ENCODE assay signal across 8 cellular contexts in the genomic region with DNA sequence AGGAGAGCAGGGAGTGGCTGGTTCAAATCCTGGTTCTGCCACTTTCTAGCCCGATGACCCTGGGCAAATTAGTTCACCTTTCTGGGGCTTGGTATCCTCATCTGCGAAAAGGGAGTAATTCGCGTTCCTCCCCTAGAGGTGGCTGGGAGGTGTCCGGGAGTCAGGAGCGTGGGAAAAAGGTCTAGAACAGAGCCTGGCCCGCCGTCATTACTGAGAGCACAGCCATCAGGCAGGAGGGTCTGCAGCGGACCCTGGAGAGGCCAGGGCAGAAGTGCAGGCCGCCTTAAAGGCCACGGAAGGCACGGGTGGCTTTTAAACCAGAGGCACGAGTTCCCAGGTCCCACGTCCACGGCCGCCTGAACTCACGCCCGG. TPM values are rescaled to one million over a fixed set of nuclear protein-coding genes. Genes with fewer than 3 reads are reported as not detected.
DNase-seq lines count a peak whose midpoint lies in the region; ATAC-seq and TF ChIP-seq lines count a peak whose summit lies in the region.

No MANE protein-coding gene starts in this region.

- peak overlapping the region; percentile 91 for H3K27ac Mint-ChIP-seq in CD4-positive, alpha-beta T cell

- peak overlapping the region; percentile 95 for H3K9ac ChIP-seq in NT2/D1 (ENCODE audit: insufficient read length, low read depth)
- H3K9ac ChIP-seq in endocrine pancreas (ENCODE audit: control insufficient read depth, insufficient read depth, low read length), result peak overlapping the region; percentile 88
- H3K9ac ChIP-seq in neuronal stem cell (ENCODE audit: low read depth, low read length, poor library complexity), result peak overlapping the region; percentile 98

- H3K4me1 Mint-ChIP-seq in CD4-positive, alpha-beta T cell (ENCODE audit: low read depth), result peaks cover 51% of the 10 kb centered on the region

- peaks cover 13% of the 10 kb centered on the region for H3K27me3 Mint-ChIP-seq in CD4-positive, alpha-beta T cell

- H2BK5ac ChIP-seq in neuronal stem cell (ENCODE audit: low read length), result peak overlapping the region; percentile 72

- H3K79me1 ChIP-seq in neuronal stem cell (ENCODE audit: low read depth, low read length), result peaks cover 24% of the 10 kb centered on the region

- H3K4me3 ChIP-seq in NT2/D1 (ENCODE audit: insufficient read length, low read depth), result peak overlapping the region; percentile 88
- H3K4me3 ChIP-seq in endocrine pancreas (ENCODE audit: control insufficient read depth, insufficient read depth, low read length), result no peak overlapping the region
- peak overlapping the region; percentile 93 to 96 for H3K4me3 ChIP-seq in neuronal stem cell (ENCODE audit: low read length in 2 of 2)

- no peak overlapping the region for H2BK120ac ChIP-seq in neuronal stem cell (ENCODE audit: low read depth, low read length)

- H3K27ac ChIP-seq in CD4-positive, alpha-beta T cell (ENCODE audit: low read depth, low read length), result peak overlapping the region; percentile 76
- H3K27ac ChIP-seq in neuronal stem cell (replicated peaks; ENCODE audit: low read length), result no peak overlapping the region

- peak overlapping the region; percentile 100 for H3K4me2 ChIP-seq in neuronal stem cell (ENCODE audit: insufficient read depth, low read length, poor library complexity, severe bottlenecking)

- peak overlapping the region; percentile 80 for H2AFZ ChIP-seq in neuronal stem cell (ENCODE audit: low read length)

- H3K4ac ChIP-seq in neuronal stem cell (ENCODE audit: low read length), result no peak overlapping the region

- H3K36me3 ChIP-seq in NT2/D1 (ENCODE audit: insufficient read depth, insufficient read length, low read length) (peaks cover 25% of the 10 kb centered on the region), endocrine pancreas (ENCODE audit: control insufficient read depth, insufficient read depth, low read length) (peaks cover 6% of the 10 kb centered on the region), neuronal stem cell (replicated peaks in 1 of 2; ENCODE audit: control insufficient read depth in 2 of 2, insufficient read depth in 2 of 2, low read length in 2 of 2) (peaks cover 19 to 33% of the 10 kb centered on the region in 2 donors)

- H3K23ac ChIP-seq in neuronal stem cell (ENCODE audit: low read depth, low read length, poor library complexity), result peak overlapping the region; percentile 68

- peak overlapping the region; percentile 90 for H3K4me3 Mint-ChIP-seq in CD4-positive, alpha-beta T cell

- peaks cover 16% of the 10 kb centered on the region for H3K27me3 ChIP-seq in CD4-positive, alpha-beta T cell (ENCODE audit: control insufficient read depth, insufficient read depth, low read length)
- H3K27me3 ChIP-seq in NT2/D1 (ENCODE audit: insufficient read depth, insufficient read length), result peaks cover 34% of the 10 kb centered on the region
- H3K27me3 ChIP-seq in endocrine pancreas (ENCODE audit: control insufficient read depth, insufficient read depth, low read length), result no peaks in the 10 kb centered on the region
- H3K27me3 ChIP-seq in neuronal stem cell (ENCODE audit: control insufficient read depth in 3 of 3, insufficient read depth in 3 of 3, low read depth in 1 of 3, low read length in 3 of 3), result peaks cover 0 to 33% (median 0%) of the 10 kb centered on the region in 3 experiments

- peak overlapping the region; percentile 93 for H2AK5ac ChIP-seq in neuronal stem cell (ENCODE audit: low read depth, low read length)

- H4K8ac ChIP-seq in neuronal stem cell (ENCODE audit: low read depth, low read length), result no peak overlapping the region

- no peak overlapping the region for H4K91ac ChIP-seq in neuronal stem cell (ENCODE audit: low read depth, low read length, poor library complexity)

- TF ChIP-seq CTCF in CD4-positive, alpha-beta T cell (IDR thresholded peaks at IDR 0.05), result no peak
- no peak for TF ChIP-seq CTCF in GM10248 (IDR thresholded peaks at IDR 0.05; ENCODE audit: control extremely low read depth, extremely low read depth, low read depth, missing control alignments)

- no peaks in the 10 kb centered on the region for H3K9me3 ChIP-seq in CD4-positive, alpha-beta T cell (ENCODE audit: control insufficient read depth, low read length)
- no peaks in the 10 kb centered on the region for H3K9me3 ChIP-seq in NT2/D1 (ENCODE audit: insufficient read depth, low read length)
- H3K9me3 ChIP-seq in endocrine pancreas (ENCODE audit: control insufficient read depth, low read length), result no peaks in the 10 kb centered on the region
- H3K9me3 ChIP-seq in neuronal stem cell (replicated peaks in 1 of 2; ENCODE audit: control insufficient read depth in 2 of 2, insufficient read depth in 1 of 2, low read depth in 1 of 2, low read length in 2 of 2), result no peaks in the 10 kb centered on the region

- no CpG with 5 or more reads among the region's 18 CpGs for WGBS in neuronal stem cell (ENCODE audit: extremely low coverage in 2 of 2, insufficient read length in 2 of 2, insufficient replicate concordance in 1 of 2), 2 donors

- in situ Hi-C loops in ACHN (cut with HindIII; ENCODE audit: low pct_ligation_motif_present, low pct_unique_long_range_greater_than_20kb, low sequenced_read_pairs), result no loop called here

- no peak for ATAC-seq in CD4-positive, alpha-beta T cell (ENCODE audit: poor library complexity)

- H3K14ac ChIP-seq in neuronal stem cell (ENCODE audit: low read length), result no peak overlapping the region

- no peaks in the 10 kb centered on the region for H3K9me3 Mint-ChIP-seq in CD4-positive, alpha-beta T cell

- intact Hi-C loops in CD4-positive, alpha-beta T cell (cut with DNase I, micrococcal nuclease), result loop anchor here (2.0 to 10.0 kb wide), 5 partner anchors 53 to 1249 kb away; a partner anchor contains a TSS

- POLR2A ChIA-PET in CD4-positive, alpha-beta T cell (lab: Charles Lee), result interaction anchor here (1.0 to 8.5 kb wide), 15 partner anchors 17 to 296 kb away, joined by 3 to 164 read pairs (median 9); a partner anchor contains a TSS
- POLR2A ChIA-PET in GM10248 (lab: Yijun Ruan, JAX), result no interaction called here

- no peak for DNase-seq in CD4-positive, alpha-beta T cell
- no peak for DNase-seq in NT2/D1 (ENCODE audit: low read depth, low spot score)
- no peak for DNase-seq in neuronal stem cell (ENCODE audit: low spot score)
- no peak for DNase-seq in ACHN
- no peak for DNase-seq in NAMALWA (ENCODE audit: low spot score)
- no peak for DNase-seq in anterior cingulate cortex (lab: John Stamatoyannopoulos, UW)
- no peak for DNase-seq in GM10248 (ENCODE audit: extremely low spot score)

- CTCF ChIA-PET in CD4-positive, alpha-beta T cell (lab: Charles Lee), result interaction anchor here (0.6 to 4.2 kb wide), 4 partner anchors 14 to 337 kb away, joined by 3 to 37 read pairs (median 6); no protein-coding TSS in a partner anchor
- CTCF ChIA-PET in GM10248 (lab: Yijun Ruan, JAX), result interaction anchor here (2.1 to 4.0 kb wide), 2 partner anchors 22 to 110 kb away, joined by 11 to 27 read pairs; no protein-coding TSS in a partner anchor

- H2BK12ac ChIP-seq in neuronal stem cell (ENCODE audit: low read length), result no peak overlapping the region

- peak overlapping the region; percentile 9 for H3K18ac ChIP-seq in neuronal stem cell (ENCODE audit: low read length)

- no peak overlapping the region for H2BK15ac ChIP-seq in neuronal stem cell (ENCODE audit: low read length)

- peaks cover 20% of the 10 kb centered on the region for H3K4me1 ChIP-seq in NT2/D1 (ENCODE audit: insufficient read depth, insufficient read length)
- H3K4me1 ChIP-seq in endocrine pancreas (ENCODE audit: control insufficient read depth, insufficient read depth, low read length), result no peaks in the 10 kb centered on the region
- peaks cover 30 to 37% of the 10 kb centered on the region in 2 donors for H3K4me1 ChIP-seq in neuronal stem cell (ENCODE audit: control insufficient read depth in 2 of 2, insufficient read depth in 1 of 2, low read depth in 1 of 2, low read length in 2 of 2)

- H3K36me3 Mint-ChIP-seq in CD4-positive, alpha-beta T cell (ENCODE audit: low read depth), result peaks cover 34% of the 10 kb centered on the region

RNA-seq across cellular contexts. Expression of a gene that starts 0.9 kb away (rescaled TPM):
- total RNA-seq in CD4-positive, alpha-beta T cell, result 10 to 100 TPM; 42.9 to 47.0 TPM
- 23.5 TPM for polyA plus RNA-seq in neuronal stem cell (2013, experiment 1 of 2)
- 22.7 TPM for polyA plus RNA-seq in neuronal stem cell (2013, experiment 2 of 2)

RNA-seq across cellular contexts. Expression of a gene that starts 4.6 kb away (rescaled TPM):
- not detected for total RNA-seq in CD4-positive, alpha-beta T cell
- polyA plus RNA-seq in neuronal stem cell (2013, experiment 1 of 2), result 208 TPM
- 209 TPM for polyA plus RNA-seq in neuronal stem cell (2013, experiment 2 of 2)

RNA-seq across cellular contexts. Expression of a gene that starts 30.7 kb away (rescaled TPM):
- 100 to 1,000 TPM; 191 to 194 TPM for total RNA-seq in CD4-positive, alpha-beta T cell
- polyA plus RNA-seq in neuronal stem cell (2013, experiment 1 of 2), result 1.1 TPM
- 1.3 TPM for polyA plus RNA-seq in neuronal stem cell (2013, experiment 2 of 2)

RNA-seq across cellular contexts. Expression of a gene that starts 49.4 kb away (rescaled TPM):
- 10 to 100 TPM; 47.6 to 48.1 TPM for total RNA-seq in CD4-positive, alpha-beta T cell
- 4.2 TPM for polyA plus RNA-seq in neuronal stem cell (2013, experiment 1 of 2)
- 4.0 TPM for polyA plus RNA-seq in neuronal stem cell (2013, experiment 2 of 2)
